ENCODE assay signal across 8 cellular contexts in genomic region chr1:204128964-204129896, GRCh38. TPM values are rescaled to one million over a fixed set of nuclear protein-coding genes. Genes with fewer than 3 reads are reported as not detected.
A peak's percentile ranks its signal among the peaks of the same experiment; 100 is the strongest.
DNase-seq lines count a peak whose midpoint lies in the region; TF ChIP-seq lines count a peak whose summit lies in the region.

No MANE protein-coding gene starts in this region.

- WGBS in thyroid gland, 2 donors: 4 to 20% methylated on average over 24 to 27 of the region's 29 CpGs

- peak in 1 of 2 donors; percentile 48 for TF ChIP-seq POLR2A in thyroid gland (IDR thresholded peaks at IDR 0.05)

- H3K36me3 ChIP-seq in MG63: no peaks in the 10 kb centered on the region
- peaks cover 11 to 23% of the 10 kb centered on the region in 2 donors for H3K36me3 ChIP-seq in thyroid gland

- H3K9me3 Mint-ChIP-seq in glutamatergic neuron (ENCODE audit: unreplicated experiment): peaks cover 3% of the 10 kb centered on the region
- no peaks in the 10 kb centered on the region for H3K9me3 Mint-ChIP-seq in osteocyte (ENCODE audit: unreplicated experiment)

- H3K9me3 ChIP-seq in MG63: no peaks in the 10 kb centered on the region
- H3K9me3 ChIP-seq in thyroid gland: no peaks in the 10 kb centered on the region

- H3K4me1 Mint-ChIP-seq in glutamatergic neuron (ENCODE audit: low read depth, unreplicated experiment) (peaks cover 2% of the 10 kb centered on the region), osteocyte (ENCODE audit: unreplicated experiment) (peaks cover 36% of the 10 kb centered on the region)

- TF ChIP-seq CTCF in GM10266 (IDR thresholded peaks at IDR 0.05; ENCODE audit: control insufficient read depth, insufficient read depth, low read depth, missing control alignments) (peak; percentile 83), glutamatergic neuron (IDR thresholded peaks at IDR 0.05; ENCODE audit: partially characterized antibody, unreplicated experiment) (peak; percentile 97), osteocyte (IDR thresholded peaks at IDR 0.05) (peak; percentile 95), thyroid gland (IDR thresholded peaks at IDR 0.05) (peak; percentile 74 to 93 (median 82))

- H3K4me3 Mint-ChIP-seq in glutamatergic neuron (ENCODE audit: unreplicated experiment) (peak overlapping the region; percentile 43), osteocyte (ENCODE audit: unreplicated experiment) (no peak overlapping the region)

- H3K27ac Mint-ChIP-seq in glutamatergic neuron (ENCODE audit: unreplicated experiment) (peak overlapping the region; percentile 33), osteocyte (ENCODE audit: unreplicated experiment) (peak overlapping the region; percentile 10)

- H3K27ac ChIP-seq in thyroid gland: peak overlapping the region; percentile 68 to 95 (median 87)

- peaks cover 38 to 40% of the 10 kb centered on the region in 2 donors for H3K4me1 ChIP-seq in thyroid gland

- H3K4me3 ChIP-seq in MG63 (no peak overlapping the region), thyroid gland (replicated peaks in 1 of 3) (peak overlapping the region in 1 of 3 donors; percentile 21)

- in situ Hi-C loops in SK-MEL-5 (cut with HindIII; ENCODE audit: low pct_unique_long_range_greater_than_20kb, low sequenced_read_pairs): no loop called here

- DNase-seq in GM10266 (ENCODE audit: extremely low spot score): peak; percentile 87
- DNase-seq in MG63: peak; percentile 60
- peak; percentile 70 for DNase-seq in SK-MEL-5 (ENCODE audit: low read depth, low spot score)
- peak; percentile 56 for DNase-seq in activated naive CD4-positive, alpha-beta T cell treated with anti-CD3 and anti-CD28 coated beads, Interleukin-2, amount 50 U/mL, for 16 hours
- DNase-seq in glutamatergic neuron: peak; percentile 84
- peak; percentile 88 for DNase-seq in osteocyte (ENCODE audit: extremely low spot score, unreplicated experiment)
- DNase-seq in thyroid gland: peak; percentile 86 to 87
- no peak for DNase-seq in occipital lobe (lab: John Stamatoyannopoulos, UW)

- peaks cover 7% of the 10 kb centered on the region for H3K27me3 Mint-ChIP-seq in glutamatergic neuron (ENCODE audit: unreplicated experiment)
- H3K27me3 Mint-ChIP-seq in osteocyte (ENCODE audit: unreplicated experiment): no peaks in the 10 kb centered on the region

- intact Hi-C loops in thyroid gland (cut with DNase I): loop anchor here (5.0 kb wide), 2 partner anchors 42 to 267 kb away; partner anchors contain the start of gene SNRPE

- H3K36me3 Mint-ChIP-seq in glutamatergic neuron (ENCODE audit: unreplicated experiment) (no peaks in the 10 kb centered on the region), osteocyte (ENCODE audit: unreplicated experiment) (no peaks in the 10 kb centered on the region)

- no peaks in the 10 kb centered on the region for H3K27me3 ChIP-seq in MG63
- no peaks in the 10 kb centered on the region for H3K27me3 ChIP-seq in thyroid gland

RNA-seq across cellular contexts. Expression of gene ETNK2, which starts 22.6 kb away (rescaled TPM):
- total RNA-seq in MG63 (2014; rRNA removed; shearing (Covaris generic); ENCODE audit: low replicate concordance): 11.1 and 11.2 TPM in 2 replicates
- 21.3 and 22.7 TPM in 2 replicates for total RNA-seq in SK-MEL-5 (2014; rRNA removed; shearing (Covaris generic))
- 16.4 and 17.6 TPM in 2 replicates for polyA plus RNA-seq in SK-MEL-5 (2015; cell fraction: cytosol; rRNA removed)
- polyA plus RNA-seq in SK-MEL-5 (2015; cell fraction: nucleus; rRNA removed): 5.3 and 7.9 TPM in 2 replicates
- 5.0 TPM for total RNA-seq in glutamatergic neuron (ENCODE audit: unreplicated experiment)
- total RNA-seq in osteocyte: 15.4 and 15.9 TPM in 2 replicates
- total RNA-seq in thyroid gland: 10 to 100 TPM; 16.1 to 22.5 (median 21.0) TPM
- total RNA-seq in occipital lobe: 28.1 TPM

RNA-seq across cellular contexts. Expression of gene REN, which starts 36.9 kb away (rescaled TPM):
- total RNA-seq in MG63 (2014; rRNA removed; shearing (Covaris generic); ENCODE audit: low replicate concordance): not detected in 2 replicates
- not detected in 2 replicates for total RNA-seq in SK-MEL-5 (2014; rRNA removed; shearing (Covaris generic))
- polyA plus RNA-seq in SK-MEL-5 (2015; cell fraction: cytosol; rRNA removed): not detected in 2 replicates
- polyA plus RNA-seq in SK-MEL-5 (2015; cell fraction: nucleus; rRNA removed): not detected in 2 replicates
- total RNA-seq in glutamatergic neuron (ENCODE audit: unreplicated experiment) (not detected), osteocyte (not detected in 2 replicates), thyroid gland (not detected), occipital lobe (not detected)

RNA-seq across cellular contexts. Expression of gene SOX13, which starts 56.3 kb away (rescaled TPM):
- 0.86 and 2.1 TPM in 2 replicates for total RNA-seq in MG63 (2014; rRNA removed; shearing (Covaris generic); ENCODE audit: low replicate concordance)
- 7.7 and 9.7 TPM in 2 replicates for total RNA-seq in SK-MEL-5 (2014; rRNA removed; shearing (Covaris generic))
- 24.1 and 25.7 TPM in 2 replicates for polyA plus RNA-seq in SK-MEL-5 (2015; cell fraction: cytosol; rRNA removed)
- 48.4 and 55.3 TPM in 2 replicates for polyA plus RNA-seq in SK-MEL-5 (2015; cell fraction: nucleus; rRNA removed)
- total RNA-seq in glutamatergic neuron (ENCODE audit: unreplicated experiment) (2.2 TPM), osteocyte (11.7 and 12.5 TPM in 2 replicates), thyroid gland (10 to 100 TPM; 19.4 to 29.3 (median 20.8) TPM), occipital lobe (0.78 TPM)
